Comparison of ENCODE assay signal across 15 cellular contexts in the genomic region with DNA sequence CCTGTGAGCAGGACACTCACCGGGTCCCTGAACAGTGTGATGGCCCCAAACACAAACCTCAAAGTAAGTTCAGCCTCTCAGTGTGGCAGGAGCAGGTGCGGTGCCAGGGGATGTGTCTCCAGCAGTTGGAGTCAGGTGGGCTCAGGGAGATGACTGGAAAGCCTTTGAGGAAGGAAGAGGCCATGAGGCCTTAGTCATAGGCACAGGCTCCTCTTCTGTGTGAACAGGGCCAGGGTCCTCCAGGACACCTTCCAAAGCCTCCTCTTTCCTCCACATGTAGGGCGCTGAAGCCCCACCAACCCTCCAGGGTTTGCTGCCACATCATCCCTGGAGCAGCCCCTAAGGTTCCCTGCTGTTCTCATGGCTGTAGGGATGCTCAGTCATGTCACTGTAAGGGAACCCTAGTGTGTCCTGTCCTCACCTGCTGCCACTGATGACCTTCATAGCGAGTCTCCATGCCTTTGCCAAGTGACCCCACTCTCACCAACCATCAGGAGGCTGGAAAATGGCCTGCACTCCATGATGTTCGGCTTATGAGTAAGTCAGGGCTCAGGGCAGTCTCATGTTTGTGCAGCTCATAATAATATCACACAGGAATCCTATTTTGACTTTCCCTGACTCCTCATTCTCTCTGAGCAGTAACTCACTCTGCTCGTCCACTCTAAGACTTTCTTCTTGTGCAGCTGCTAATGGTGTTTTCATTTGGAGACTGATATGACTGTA.
"Had no signal": no experiment of that assay in that cellular context is flagged by ENCODE, and none has a peak within 500 bp of the region (broad histone marks: within the 10 kb centered on the region; RNA-seq: fewer than 3 reads in every experiment).

No MANE protein-coding gene starts in this region.

- H3K4me3 Mint-ChIP-seq: activated CD8-positive, alpha-beta T cell treated with anti-CD3 and anti-CD28 coated beads for 36 hours; activated naive CD4-positive, alpha-beta T cell treated with anti-CD3 and anti-CD28 coated beads, Interleukin-2, amount 10 ng/mL, durations not matched to agents 7 days and 5 days; central memory CD8-positive, alpha-beta T cell; dendritic cell treated with granulocyte-macrophage colony-stimulating factor and Interleukin-4, amounts not matched to agents 40 ng/mL and 50 ng/mL, for 4 days; effector memory CD8-positive, alpha-beta T cell; nephron progenitor cell; stimulated activated naive CD8-positive, alpha-beta T cell treated with anti-CD3 and anti-CD28 coated beads, Interleukin-15, Interleukin-2, amounts not matched to agents 100 ng/mL and 50 ng/mL, for 24 hours; T-helper 1 cell treated with Interleukin-12 subunit alpha and Interleukin-12 subunit beta and Interleukin-4 antibody, amounts not matched to agents 30 μg/mL and 1 μg/mL, for 36 hours had no signal

- DNase-seq: activated CD4-positive, alpha-beta T cell treated with anti-CD3 and anti-CD28 coated beads for 4 hours; activated CD8-positive, alpha-beta memory T cell treated with anti-CD3 and anti-CD28 coated beads, Interleukin-2, amount 50 U/mL, for 4 hours; activated CD8-positive, alpha-beta T cell treated with anti-CD3 and anti-CD28 coated beads for 36 hours; activated naive CD4-positive, alpha-beta T cell treated with anti-CD3 and anti-CD28 coated beads, Interleukin-2, amount 10 ng/mL, durations not matched to agents 7 days and 5 days; effector memory CD8-positive, alpha-beta T cell; left lung; nephron progenitor cell; sigmoid colon; stimulated activated CD4-positive, alpha-beta T cell treated with anti-CD3 and anti-CD28 coated beads, Interleukin-12 subunit alpha, Interleukin-12 subunit beta, amount 100 ng/mL, for 4 hours; uterus had no signal

- H3K27ac Mint-ChIP-seq: activated CD8-positive, alpha-beta T cell treated with anti-CD3 and anti-CD28 coated beads for 36 hours; activated naive CD4-positive, alpha-beta T cell treated with anti-CD3 and anti-CD28 coated beads, Interleukin-2, amount 10 ng/mL, durations not matched to agents 7 days and 5 days; dendritic cell treated with granulocyte-macrophage colony-stimulating factor and Interleukin-4, amounts not matched to agents 40 ng/mL and 50 ng/mL, for 4 days; effector memory CD8-positive, alpha-beta T cell; nephron progenitor cell; stimulated activated naive CD8-positive, alpha-beta T cell treated with anti-CD3 and anti-CD28 coated beads, Interleukin-15, Interleukin-2, amounts not matched to agents 100 ng/mL and 50 ng/mL, for 24 hours; T-helper 1 cell treated with Interleukin-12 subunit alpha and Interleukin-12 subunit beta and Interleukin-4 antibody, amounts not matched to agents 30 μg/mL and 1 μg/mL, for 36 hours had no signal

- H3K9me3 ChIP-seq: left lung, sigmoid colon, thoracic aorta had no signal

- H3K27me3 Mint-ChIP-seq: activated CD8-positive, alpha-beta T cell treated with anti-CD3 and anti-CD28 coated beads for 36 hours; activated naive CD4-positive, alpha-beta T cell treated with anti-CD3 and anti-CD28 coated beads, Interleukin-2, amount 10 ng/mL, durations not matched to agents 7 days and 5 days had no signal

- H3K27ac ChIP-seq: left lung, sigmoid colon, thoracic aorta, uterus had no signal

- H3K4me1 Mint-ChIP-seq: activated naive CD4-positive, alpha-beta T cell treated with anti-CD3 and anti-CD28 coated beads, Interleukin-2, amount 10 ng/mL, durations not matched to agents 7 days and 5 days; central memory CD8-positive, alpha-beta T cell; nephron progenitor cell had no signal

- H3K4me3 ChIP-seq: left lung, sigmoid colon, thoracic aorta, uterus had no signal

- ATAC-seq: activated CD8-positive, alpha-beta T cell treated with anti-CD3 and anti-CD28 coated beads for 36 hours; effector memory CD8-positive, alpha-beta T cell; left lung had no signal

- H3K4me1 ChIP-seq: left lung, sigmoid colon, uterus had no signal

- H3K36me3 ChIP-seq: left lung, sigmoid colon, thoracic aorta, uterus had no signal

- H3K9me3 Mint-ChIP-seq: dendritic cell treated with granulocyte-macrophage colony-stimulating factor and Interleukin-4, amounts not matched to agents 40 ng/mL and 50 ng/mL, for 4 days had no signal
